22 cellular contexts compared by ENCODE assay signal in the genomic region with DNA sequence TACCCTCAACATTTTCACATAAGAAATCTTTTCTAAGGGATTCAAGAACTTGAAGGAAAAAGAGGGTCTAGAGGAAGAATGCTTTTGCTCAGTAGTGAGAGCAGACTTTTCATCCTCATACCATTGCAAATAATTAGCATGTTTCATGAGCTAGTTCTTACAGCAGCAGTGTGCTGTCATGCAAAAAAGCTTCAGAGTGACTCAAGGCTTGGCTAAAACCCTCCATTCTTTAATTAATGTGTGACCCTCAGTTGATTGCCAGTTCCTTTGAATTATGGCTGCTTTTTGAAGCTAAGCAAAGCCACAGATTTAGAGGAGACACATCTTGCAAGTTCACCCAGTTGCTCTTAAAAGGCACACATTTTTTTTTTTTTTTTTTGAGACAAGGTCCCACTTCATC. TPM values are rescaled to one million over a fixed set of nuclear protein-coding genes. Genes with fewer than 3 reads are reported as not detected.
DNase-seq lines count a peak whose midpoint lies in the region; ATAC-seq and TF ChIP-seq lines count a peak whose summit lies in the region.
"Had no signal": no experiment of that assay in that cellular context is flagged by ENCODE, and none has a peak within 500 bp of the region (broad histone marks: within the 10 kb centered on the region; RNA-seq: fewer than 3 reads in every experiment).

No MANE protein-coding gene starts in this region.

- POLR2A ChIA-PET in activated CD8-positive, alpha-beta T cell treated with anti-CD3 and anti-CD28 coated beads for 36 hours (lab: Charles Lee), result no interaction called here
- POLR2A ChIA-PET in activated CD8-positive, alpha-beta T cell treated with anti-CD3 and anti-CD28 coated beads, Interleukin-2, amount 10 ng/mL, durations not matched to agents 7 days and 5 days (lab: Charles Lee), result interaction anchor here (1.1 kb wide), 1 partner anchor 37 kb away, joined by 8 read pairs; a partner anchor contains a TSS
- POLR2A ChIA-PET in IMR-90 (lab: Charles Lee; ENCODE audit: unreplicated experiment), result no interaction called here

- H3K9me3 Mint-ChIP-seq in activated CD8-positive, alpha-beta T cell treated with anti-CD3 and anti-CD28 coated beads for 36 hours, result no peaks in the 10 kb centered on the region
- H3K9me3 Mint-ChIP-seq in activated CD8-positive, alpha-beta T cell treated with anti-CD3 and anti-CD28 coated beads, Interleukin-2, amount 10 ng/mL, durations not matched to agents 7 days and 5 days (ENCODE audit: insufficient read depth), result no peaks in the 10 kb centered on the region
- no peaks in the 10 kb centered on the region for H3K9me3 Mint-ChIP-seq in endodermal cell
- H3K9me3 Mint-ChIP-seq: stimulated activated memory B cell treated with anti-CD40 and anti-IgM and Interleukin-4, amounts not matched to agents 10 μg/mL and 1 μg/mL and 100 μg/mL, for 72 hours had no signal

- no peak for ATAC-seq in activated CD8-positive, alpha-beta T cell treated with anti-CD3 and anti-CD28 coated beads for 36 hours
- no peak for ATAC-seq in activated CD8-positive, alpha-beta T cell treated with anti-CD3 and anti-CD28 coated beads, Interleukin-2, amount 10 ng/mL, durations not matched to agents 7 days and 5 days
- peak; percentile 32; the same call in 1 of the 2 replicates for ATAC-seq in IMR-90 (ENCODE audit: low read depth)
- no peak for ATAC-seq in GM18867 (IDR thresholded peaks at IDR 0.05; ENCODE audit: unreplicated experiment)
- ATAC-seq: PC-3; stimulated activated memory B cell treated with anti-CD40 and anti-IgM and Interleukin-4, amounts not matched to agents 10 μg/mL and 1 μg/mL and 100 μg/mL, for 72 hours had no signal

- no peak overlapping the region for H3K56ac ChIP-seq in IMR-90 (ENCODE audit: extremely low read depth, insufficient read depth, low read length)

- no peak for DNase-seq in activated CD8-positive, alpha-beta T cell treated with anti-CD3 and anti-CD28 coated beads for 36 hours
- no peak for DNase-seq in activated CD8-positive, alpha-beta T cell treated with anti-CD3 and anti-CD28 coated beads, Interleukin-2, amount 10 ng/mL, durations not matched to agents 7 days and 5 days
- peak; percentile 10 for DNase-seq in IMR-90
- DNase-seq in endodermal cell, result no peak
- peak; percentile 78 for DNase-seq in renal cortical epithelial cell (ENCODE audit: low read depth)
- no peak for DNase-seq in NCI-H128 (lab: John Stamatoyannopoulos, UW; ENCODE audit: unreplicated experiment)
- no peak for DNase-seq in stimulated activated CD4-positive, alpha-beta T cell treated with anti-CD3 and anti-CD28 coated beads, Interleukin-2, amount 100 ng/mL, for 48 hours
- DNase-seq: activated CD8-positive, alpha-beta memory T cell treated with anti-CD3 and anti-CD28 coated beads for 24 hours; amniotic stem cell; central memory CD4-positive, alpha-beta T cell; DMS153; Kasumi-1; midbrain; NCI-H1105 treated with DMSO at 0.1 percent for 48 hours; PC-3 had no signal

- TF ChIP-seq CTCF in activated CD8-positive, alpha-beta T cell treated with anti-CD3 and anti-CD28 coated beads for 36 hours (IDR thresholded peaks at IDR 0.05), result no peak
- TF ChIP-seq CTCF in IMR-90 (conservative IDR thresholded peaks at IDR 0.05; ENCODE audit: low read depth, low read length) (no peak), endodermal cell (conservative IDR thresholded peaks at IDR 0.05) (no peak)

- H3K4me1 ChIP-seq in IMR-90 (ENCODE audit: control insufficient read depth, insufficient read depth, low read length) (peaks cover 14% of the 10 kb centered on the region), endodermal cell (ENCODE audit: control insufficient read depth, insufficient read depth, low read length) (no peaks in the 10 kb centered on the region)
- H3K4me1 ChIP-seq: right atrium auricular region, SJSA1 had no signal

- no peak overlapping the region for H3K14ac ChIP-seq in IMR-90 (replicated peaks; ENCODE audit: low read depth, low read length)

- no TSS peak for BruUV-seq in IMR-90 (replicated peaks; lab: Mats Ljungman, UMichigan)

- H4K91ac ChIP-seq in IMR-90 (ENCODE audit: insufficient read depth, low read depth, low read length), result no peak overlapping the region

- no peak overlapping the region for H2BK15ac ChIP-seq in IMR-90 (ENCODE audit: low read depth, low read length)

- no peaks in the 10 kb centered on the region for H3K9me1 ChIP-seq in IMR-90 (ENCODE audit: insufficient read depth, low read length)

- intact Hi-C loops in activated CD8-positive, alpha-beta T cell treated with anti-CD3 and anti-CD28 coated beads for 36 hours (cut with micrococcal nuclease), result no loop called here
- intact Hi-C loops in IMR-90 (cut with micrococcal nuclease), result no loop called here

- H3K27me3 Mint-ChIP-seq in activated CD8-positive, alpha-beta T cell treated with anti-CD3 and anti-CD28 coated beads for 36 hours, result no peaks in the 10 kb centered on the region
- H3K27me3 Mint-ChIP-seq in activated CD8-positive, alpha-beta T cell treated with anti-CD3 and anti-CD28 coated beads, Interleukin-2, amount 10 ng/mL, durations not matched to agents 7 days and 5 days (ENCODE audit: low read depth), result no peaks in the 10 kb centered on the region
- H3K27me3 Mint-ChIP-seq in endodermal cell (ENCODE audit: insufficient read depth), result no peaks in the 10 kb centered on the region
- H3K27me3 Mint-ChIP-seq: stimulated activated memory B cell treated with anti-CD40 and anti-IgM and Interleukin-4, amounts not matched to agents 10 μg/mL and 1 μg/mL and 100 μg/mL, for 72 hours had no signal

- H3K4me3 ChIP-seq in IMR-90 (ENCODE audit: insufficient read depth, low read depth, low read length) (no peak overlapping the region), endodermal cell (ENCODE audit: low read length) (no peak overlapping the region)
- H3K4me3 ChIP-seq: BLaER1 treated with 17β-estradiol and CSF1 and Interleukin-3, amounts not matched to agents 10 nM and 100 nM; right atrium auricular region; SJSA1 had no signal

- H2BK20ac ChIP-seq in IMR-90 (ENCODE audit: low read depth, low read length), result no peak overlapping the region

- CTCF ChIA-PET in activated CD8-positive, alpha-beta T cell treated with anti-CD3 and anti-CD28 coated beads for 36 hours (lab: Charles Lee), result interaction anchor here (0.8 to 1.7 kb wide), 2 partner anchors 22 to 31 kb away, joined by 3 to 5 read pairs; no protein-coding TSS in a partner anchor
- CTCF ChIA-PET in activated CD8-positive, alpha-beta T cell treated with anti-CD3 and anti-CD28 coated beads, Interleukin-2, amount 10 ng/mL, durations not matched to agents 7 days and 5 days (lab: Charles Lee), result interaction anchor here (0.6 to 0.9 kb wide), 2 partner anchors 22 to 172 kb away, joined by 3 read pairs; no protein-coding TSS in a partner anchor
- CTCF ChIA-PET in IMR-90 (lab: Yijun Ruan, JAX), result interaction anchor here (0.6 kb wide), 1 partner anchor 16 kb away, joined by 5 read pairs; no protein-coding TSS in a partner anchor

- H3K4me2 ChIP-seq in IMR-90 (ENCODE audit: low read depth, low read length), result no peak overlapping the region
- H3K4me2 ChIP-seq: BLaER1 treated with 17β-estradiol and CSF1 and Interleukin-3, amounts not matched to agents 10 nM and 100 nM had no signal

- no peaks in the 10 kb centered on the region for H3K36me3 Mint-ChIP-seq in activated CD8-positive, alpha-beta T cell treated with anti-CD3 and anti-CD28 coated beads for 36 hours (ENCODE audit: low read depth)
- H3K36me3 Mint-ChIP-seq in activated CD8-positive, alpha-beta T cell treated with anti-CD3 and anti-CD28 coated beads, Interleukin-2, amount 10 ng/mL, durations not matched to agents 7 days and 5 days (ENCODE audit: low read depth), result peaks cover 2% of the 10 kb centered on the region
- H3K36me3 Mint-ChIP-seq in endodermal cell (ENCODE audit: low read depth), result no peaks in the 10 kb centered on the region
- H3K36me3 Mint-ChIP-seq: stimulated activated memory B cell treated with anti-CD40 and anti-IgM and Interleukin-4, amounts not matched to agents 10 μg/mL and 1 μg/mL and 100 μg/mL, for 72 hours had no signal

- no peak overlapping the region for H3K9ac ChIP-seq in IMR-90 (ENCODE audit: low read depth, low read length)
- H3K9ac ChIP-seq in endodermal cell (ENCODE audit: extremely low read depth, low read length, poor library complexity, severe bottlenecking), result no peak overlapping the region
- H3K9ac ChIP-seq: BLaER1 treated with 17β-estradiol and CSF1 and Interleukin-3, amounts not matched to agents 10 nM and 100 nM had no signal

- no peaks in the 10 kb centered on the region for H3K36me3 ChIP-seq in IMR-90 (ENCODE audit: control insufficient read depth, insufficient read depth, low read length)
- no peaks in the 10 kb centered on the region for H3K36me3 ChIP-seq in endodermal cell (ENCODE audit: control insufficient read depth, insufficient read depth, low read length)
- H3K36me3 ChIP-seq: BLaER1 treated with 17β-estradiol and CSF1 and Interleukin-3, amounts not matched to agents 10 nM and 100 nM; neutrophil; right atrium auricular region; SJSA1 had no signal

- no peak overlapping the region for H4K8ac ChIP-seq in IMR-90 (ENCODE audit: low read depth in 2 of 2, low read length in 2 of 2)

- TF ChIP-seq POLR2A in IMR-90 (IDR thresholded peaks at IDR 0.05; ENCODE audit: low read depth, low read length), result no peak

- H2BK5ac ChIP-seq in IMR-90 (ENCODE audit: low read depth, low read length, poor library complexity, severe bottlenecking), result no peak overlapping the region

- TF ChIP-seq RAD21 in IMR-90 (IDR thresholded peaks at IDR 0.05; ENCODE audit: low read length), result no peak

- H3K23ac ChIP-seq in IMR-90 (ENCODE audit: low read depth, low read length), result no peak overlapping the region

- dilution Hi-C loops in IMR-90 (cut with HindIII; ENCODE audit: low sequenced_read_pairs, unreplicated experiment), result no loop called here

- no peak overlapping the region for H3K27ac ChIP-seq in IMR-90 (ENCODE audit: insufficient read depth, low read length)
- H3K27ac ChIP-seq in endodermal cell (ENCODE audit: low read depth, low read length), result no peak overlapping the region
- H3K27ac ChIP-seq: 22Rv1; BLaER1 treated with 17β-estradiol and CSF1 and Interleukin-3, amounts not matched to agents 10 nM and 100 nM; neutrophil; right atrium auricular region; SJSA1 had no signal

- no peaks in the 10 kb centered on the region; the same call in 1 of the 2 replicates for H4K20me1 ChIP-seq in IMR-90 (ENCODE audit: insufficient read depth, low read length)
- H4K20me1 ChIP-seq: BLaER1 treated with 17β-estradiol and CSF1 and Interleukin-3, amounts not matched to agents 10 nM and 100 nM had no signal

- no peak overlapping the region for H2AK5ac ChIP-seq in IMR-90 (ENCODE audit: low read depth, low read length)

- H3K27me3 ChIP-seq in IMR-90 (ENCODE audit: control insufficient read depth, insufficient read depth, low read length) (peaks cover 2% of the 10 kb centered on the region), endodermal cell (ENCODE audit: control insufficient read depth, insufficient read depth, low read length, poor library complexity, severe bottlenecking) (no peaks in the 10 kb centered on the region)
- H3K27me3 ChIP-seq: BLaER1 treated with 17β-estradiol and CSF1 and Interleukin-3, amounts not matched to agents 10 nM and 100 nM; neutrophil; right atrium auricular region; SJSA1 had no signal

- in situ Hi-C loops in IMR-90 (cut with MboI; ENCODE audit: low sequenced_read_pairs), result no loop called here

- H3K9me3 ChIP-seq in IMR-90 (ENCODE audit: control insufficient read depth, insufficient read depth, low read length), result peaks cover 2% of the 10 kb centered on the region; the same call in 1 of the 2 replicates
- no peaks in the 10 kb centered on the region for H3K9me3 ChIP-seq in endodermal cell (ENCODE audit: control insufficient read depth, low read length)
- H3K9me3 ChIP-seq: BLaER1 treated with 17β-estradiol and CSF1 and Interleukin-3, amounts not matched to agents 10 nM and 100 nM; neutrophil; right atrium auricular region; SJSA1 had no signal

- H3K18ac ChIP-seq in IMR-90 (ENCODE audit: low read depth, low read length), result peak overlapping the region; percentile 74

- no peak overlapping the region for H2AK9ac ChIP-seq in IMR-90 (replicated peaks; ENCODE audit: low read depth, low read length, poor library complexity)

- no peak overlapping the region for H3K4me3 Mint-ChIP-seq in activated CD8-positive, alpha-beta T cell treated with anti-CD3 and anti-CD28 coated beads for 36 hours
- no peak overlapping the region for H3K4me3 Mint-ChIP-seq in activated CD8-positive, alpha-beta T cell treated with anti-CD3 and anti-CD28 coated beads, Interleukin-2, amount 10 ng/mL, durations not matched to agents 7 days and 5 days
- no peak overlapping the region for H3K4me3 Mint-ChIP-seq in endodermal cell
- H3K4me3 Mint-ChIP-seq: stimulated activated memory B cell treated with anti-CD40 and anti-IgM and Interleukin-4, amounts not matched to agents 10 μg/mL and 1 μg/mL and 100 μg/mL, for 72 hours had no signal

- no peaks in the 10 kb centered on the region for H3K79me1 ChIP-seq in IMR-90 (ENCODE audit: low read depth in 1 of 2, low read length in 2 of 2)

- peaks cover 49% of the 10 kb centered on the region for H3K4me1 Mint-ChIP-seq in activated CD8-positive, alpha-beta T cell treated with anti-CD3 and anti-CD28 coated beads for 36 hours (ENCODE audit: low read depth)
- H3K4me1 Mint-ChIP-seq in activated CD8-positive, alpha-beta T cell treated with anti-CD3 and anti-CD28 coated beads, Interleukin-2, amount 10 ng/mL, durations not matched to agents 7 days and 5 days (ENCODE audit: low read depth), result peaks cover 59% of the 10 kb centered on the region
- peaks cover 3% of the 10 kb centered on the region for H3K4me1 Mint-ChIP-seq in endodermal cell

- H2BK120ac ChIP-seq in IMR-90 (ENCODE audit: low read depth, low read length), result no peak overlapping the region

- H2AFZ ChIP-seq in IMR-90 (replicated peaks; ENCODE audit: low read length, poor library complexity), result no peak overlapping the region

- H3K27ac Mint-ChIP-seq in activated CD8-positive, alpha-beta T cell treated with anti-CD3 and anti-CD28 coated beads for 36 hours, result peak overlapping the region; percentile 22
- H3K27ac Mint-ChIP-seq in activated CD8-positive, alpha-beta T cell treated with anti-CD3 and anti-CD28 coated beads, Interleukin-2, amount 10 ng/mL, durations not matched to agents 7 days and 5 days, result no peak overlapping the region
- H3K27ac Mint-ChIP-seq in endodermal cell, result peak overlapping the region; percentile 50
- H3K27ac Mint-ChIP-seq: stimulated activated memory B cell treated with anti-CD40 and anti-IgM and Interleukin-4, amounts not matched to agents 10 μg/mL and 1 μg/mL and 100 μg/mL, for 72 hours had no signal

- H3K4ac ChIP-seq in IMR-90 (ENCODE audit: low read depth, low read length), result no peak overlapping the region

- no peak overlapping the region for H4K5ac ChIP-seq in IMR-90 (ENCODE audit: low read depth, low read length)

RNA-seq across cellular contexts. Expression of a gene that starts 36.6 kb away (rescaled TPM):
- total RNA-seq in activated CD8-positive, alpha-beta T cell treated with anti-CD3 and anti-CD28 coated beads for 36 hours, result 10 to 100 TPM; 53.9 to 55.6 TPM
- 10 to 100 TPM; 65.9 to 67.2 TPM for total RNA-seq in activated CD8-positive, alpha-beta T cell treated with anti-CD3 and anti-CD28 coated beads, Interleukin-2, amount 10 ng/mL, durations not matched to agents 7 days and 5 days
- total RNA-seq in IMR-90 (2012; rRNA removed) (26.7 and 34.2 TPM in 2 replicates), endodermal cell (10 to 100 TPM; 52.7 to 67.7 TPM), renal cortical epithelial cell (15.1 and 48.0 TPM in 2 replicates)
- 16.2 and 19.2 TPM in 2 replicates for polyA plus RNA-seq in IMR-90 (2012; rRNA removed)
- polyA plus RNA-seq in IMR-90 (2012; cell fraction: cytosol; rRNA removed), result 7.3 and 12.7 TPM in 2 replicates
- 84.8 and 142 TPM in 2 replicates for polyA plus RNA-seq in IMR-90 (2012; cell fraction: nucleus; rRNA removed; ENCODE audit: low replicate concordance)
- 45.5 TPM for polyA plus RNA-seq in endodermal cell (2013, experiment 1 of 2)
- polyA plus RNA-seq in endodermal cell (2013, experiment 2 of 2), result 41.7 TPM

RNA-seq across cellular contexts. Expression of a gene that starts 48.6 kb away (rescaled TPM):
- total RNA-seq in activated CD8-positive, alpha-beta T cell treated with anti-CD3 and anti-CD28 coated beads for 36 hours, result 10 to 100 TPM in 1 of 2 experiments, 1 to 10 TPM in 1; 9.8 to 10.9 TPM
- 10 to 100 TPM in 1 of 2 experiments, 1 to 10 TPM in 1; 8.8 to 13.3 TPM for total RNA-seq in activated CD8-positive, alpha-beta T cell treated with anti-CD3 and anti-CD28 coated beads, Interleukin-2, amount 10 ng/mL, durations not matched to agents 7 days and 5 days
- total RNA-seq in IMR-90 (2012; rRNA removed) (14.4 and 25.6 TPM in 2 replicates), endodermal cell (10 to 100 TPM in 1 of 2 donors, 1 to 10 TPM in 1; 8.4 to 15.8 TPM), renal cortical epithelial cell (8.3 and 24.0 TPM in 2 replicates)
- 4.6 and 7.2 TPM in 2 replicates for polyA plus RNA-seq in IMR-90 (2012; rRNA removed)
- polyA plus RNA-seq in IMR-90 (2012; cell fraction: cytosol; rRNA removed), result 1.9 and 2.1 TPM in 2 replicates
- polyA plus RNA-seq in IMR-90 (2012; cell fraction: nucleus; rRNA removed; ENCODE audit: low replicate concordance), result 2.1 and 7.3 TPM in 2 replicates
- 10.8 TPM for polyA plus RNA-seq in endodermal cell (2013, experiment 1 of 2)
- 8.2 TPM for polyA plus RNA-seq in endodermal cell (2013, experiment 2 of 2)

Comparison
In these comparisons a context has a peak if more than half of its experiments do, and no peak if none do; other contexts are left out.
1. DNase-seq: peak in IMR-90 (single experiment) and renal cortical epithelial cell (single experiment); none in activated CD8-positive, alpha-beta T cell treated with anti-CD3 and anti-CD28 coated beads for 36 hours (single experiment), activated CD8-positive, alpha-beta T cell treated with anti-CD3 and anti-CD28 coated beads, Interleukin-2, amount 10 ng/mL, durations not matched to agents 7 days and 5 days (single experiment), endodermal cell (single experiment), NCI-H128 (single experiment) and stimulated activated CD4-positive, alpha-beta T cell treated with anti-CD3 and anti-CD28 coated beads, Interleukin-2, amount 100 ng/mL, for 48 hours (0 of 2).